Comparison of ENCODE assay signal across 1 cellular context in genomic region chr6:110874880-110875547, GRCh38.
TF ChIP-seq lines count a peak whose summit lies in the region.

No MANE protein-coding gene starts in this region.

TF ChIP-seq in K562, 482 proteins besides CTCF, POLR2A, EP300 and RAD21 (continued from another document and continues in another):
- TF ChIP-seq BCLAF1 (IDR thresholded peaks at IDR 0.05; ENCODE audit: borderline replicate concordance in 1 of 2, control insufficient read depth in 1 of 2, low read depth in 2 of 2, low read length in 1 of 2) (no peak), ZNF589 (CRISPR knock-in tag; IDR thresholded peaks at IDR 0.05; ENCODE audit: low read depth) (0 out of 2 replicates have a peak, but pooled peaks have one; percentile 45), CHD1 (IDR thresholded peaks at IDR 0.05; ENCODE audit: low read length) (peak; percentile 91), NCOR1 (IDR thresholded peaks at IDR 0.05) (no peak; the same call in 1 of the 2 replicates), YY1 (IDR thresholded peaks at IDR 0.05; ENCODE audit: borderline replicate concordance in 1 of 3, control insufficient read depth in 1 of 3, extremely low read depth in 1 of 3, insufficient read depth in 3 of 3, insufficient read length in 1 of 3, insufficient replicate concordance in 2 of 3, low read depth in 1 of 3, low read length in 2 of 3) (peak in 2 of 3 experiments; percentile 26 to 64), CSDE1 (IDR thresholded peaks at IDR 0.05) (peak in 1 of 2 experiments; percentile 17; a peak in 1 of 4 replicates), NFATC3 (IDR thresholded peaks at IDR 0.05) (peak; percentile 50; the same call in 1 of the 2 replicates), FOSL1 (tag; conservative IDR thresholded peaks at IDR 0.05) (0 out of 2 replicates have a peak, but pooled peaks have one; percentile 19), TFAP4 (CRISPR knock-in tag; IDR thresholded peaks at IDR 0.05; ENCODE audit: borderline replicate concordance) (no peak), ZNF639 (CRISPR knock-in tag; conservative IDR thresholded peaks at IDR 0.05 in 1 of 2, IDR thresholded peaks at IDR 0.05 in 1 of 2) (no peak), U2AF1 (optimal IDR thresholded peaks at IDR 0.05; ENCODE audit: low read depth, low read length) (no peak), E2F1 (CRISPR knock-in tag; IDR thresholded peaks at IDR 0.05) (no peak), ZNF449 (CRISPR knock-in tag; IDR thresholded peaks at IDR 0.05) (no peak), ZNF644 (tag; IDR thresholded peaks at IDR 0.05; ENCODE audit: low read depth) (no peak), HNRNPLL (IDR thresholded peaks at IDR 0.05; ENCODE audit: low read depth, low read length, poor library complexity, severe bottlenecking) (peak; percentile 25), GTF2A2 (tag; IDR thresholded peaks at IDR 0.05) (peak; percentile 82), MYC (IDR thresholded peaks at IDR 0.05; ENCODE audit: low read depth, low read length) (peak; percentile 66), MYC (CRISPR knock-in tag; IDR thresholded peaks at IDR 0.05; ENCODE audit: borderline replicate concordance, low read depth) (no peak), SIN3A (IDR thresholded peaks at IDR 0.05; ENCODE audit: borderline replicate concordance in 2 of 2, control insufficient read depth in 1 of 2, low read depth in 2 of 2, low read length in 2 of 2) (peak; percentile 45 to 66; a peak in 2 of 4 replicates), SP1 (CRISPR knock-in tag; IDR thresholded peaks at IDR 0.05) (peak; percentile 55), ZSCAN32 (CRISPR knock-in tag; IDR thresholded peaks at IDR 0.05) (no peak), IRF2 (CRISPR knock-in tag; IDR thresholded peaks at IDR 0.05) (no peak), CTCFL (IDR thresholded peaks at IDR 0.05; ENCODE audit: borderline replicate concordance, insufficient read depth, low read depth, low read length, poor library complexity, severe bottlenecking) (no peak), POLR2H (tag; IDR thresholded peaks at IDR 0.05; ENCODE audit: low read depth) (peak; percentile 91), CCNT2 (IDR thresholded peaks at IDR 0.05; ENCODE audit: borderline replicate concordance, extremely low read depth, insufficient read length, low read depth, low read length) (peak; percentile 73), POLR2G (IDR thresholded peaks at IDR 0.05; ENCODE audit: low read depth, low read length) (peak; percentile 76; the same call in 1 of the 2 replicates), SMAD3 (CRISPR knock-in tag; conservative IDR thresholded peaks at IDR 0.05) (no peak), FIP1L1 (IDR thresholded peaks at IDR 0.05; ENCODE audit: low read depth, low read length, poor library complexity, severe bottlenecking) (peak; percentile 84), JUNB (CRISPR knock-in tag; conservative IDR thresholded peaks at IDR 0.05) (no peak), LEF1 (IDR thresholded peaks at IDR 0.05) (no peak), MEF2A (IDR thresholded peaks at IDR 0.05; ENCODE audit: control insufficient read depth, low read depth, low read length) (no peak), GTF2E2 (tag; IDR thresholded peaks at IDR 0.05) (peak; percentile 80), PRMT5 (CRISPR knock-in tag; IDR thresholded peaks at IDR 0.05) (peak; percentile 47; the same call in 1 of the 2 replicates), ZNF445 (CRISPR knock-in tag; IDR thresholded peaks at IDR 0.05; ENCODE audit: low read depth) (no peak), DDX20 (tag; IDR thresholded peaks at IDR 0.05; ENCODE audit: low read depth) (no peak), ID3 (CRISPR knock-in tag; IDR thresholded peaks at IDR 0.05) (no peak), ID3 (tag; IDR thresholded peaks at IDR 0.05) (no peak), ZMIZ1 (IDR thresholded peaks at IDR 0.05; ENCODE audit: low read depth in 2 of 2, low read length in 2 of 2) (no peak), NUFIP1 (IDR thresholded peaks at IDR 0.05; ENCODE audit: partially characterized antibody) (no peak), MED1 (CRISPR knock-in tag; IDR thresholded peaks at IDR 0.05; ENCODE audit: borderline replicate concordance) (peak; percentile 78; the same call in 1 of the 2 replicates), ZNF224 (CRISPR knock-in tag; IDR thresholded peaks at IDR 0.05) (no peak; the same call in 1 of the 2 replicates), MLX (CRISPR knock-in tag; conservative IDR thresholded peaks at IDR 0.05) (no peak), ETV1 (tag; conservative IDR thresholded peaks at IDR 0.05; ENCODE audit: low read depth) (0 out of 2 replicates have a peak, but pooled peaks have one; percentile 18)
